In the genomic region with DNA sequence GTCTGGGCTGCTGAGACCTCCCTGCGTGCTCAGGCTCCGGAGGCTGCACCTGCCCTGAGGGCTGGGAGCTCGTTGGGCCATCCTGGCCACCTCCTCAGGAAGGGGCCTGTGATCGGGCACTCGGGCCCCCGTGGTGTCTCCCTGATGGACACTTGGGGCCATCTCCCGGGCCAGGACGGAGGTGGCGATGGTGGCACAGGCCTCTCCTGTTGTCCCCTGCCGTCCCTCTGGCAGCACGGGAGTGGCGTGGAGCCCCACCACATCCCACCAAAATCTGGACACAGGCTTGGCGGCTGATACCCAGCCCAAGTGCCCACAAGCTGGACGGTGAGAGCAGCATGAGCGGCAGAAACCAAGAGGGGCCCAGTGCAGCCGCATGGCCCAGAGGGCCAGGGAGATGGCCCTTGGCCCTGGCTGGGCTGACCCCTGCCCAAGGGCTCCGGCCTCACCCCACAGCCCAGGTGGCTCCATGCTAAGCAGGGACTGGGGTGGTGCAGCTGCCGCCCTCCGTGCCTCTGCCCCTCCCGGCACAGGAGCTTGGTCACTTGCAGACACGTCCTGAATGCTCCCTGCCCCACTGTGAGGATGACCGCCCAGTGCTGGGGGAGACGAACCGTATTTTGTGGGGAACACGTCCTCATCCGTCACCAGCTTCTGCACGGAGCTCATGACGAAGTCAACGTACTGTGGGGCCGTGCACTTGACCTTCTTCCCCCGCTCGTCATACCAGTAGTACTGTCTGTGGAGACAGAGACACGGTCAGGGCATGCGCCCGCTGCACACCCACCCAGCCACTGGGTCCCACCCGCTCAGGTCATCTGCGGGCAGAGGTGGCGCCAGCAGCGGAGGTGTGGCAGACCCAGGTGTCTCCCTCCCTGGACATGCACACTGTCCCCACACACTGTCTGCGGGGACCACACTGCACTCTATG, we compare ENCODE assay signal across 18 cellular contexts. TPM values are rescaled to one million over a fixed set of nuclear protein-coding genes. Genes with fewer than 3 reads are reported as not detected.
DNase-seq lines count a peak whose midpoint lies in the region; ATAC-seq, FAIRE-seq and TF ChIP-seq lines count a peak whose summit lies in the region.
"Had no signal": no experiment of that assay in that cellular context is flagged by ENCODE, and none has a peak within 500 bp of the region (broad histone marks: within the 10 kb centered on the region; RNA-seq: fewer than 3 reads in every experiment).

No MANE protein-coding gene starts in this region.

- H3K36me3 ChIP-seq in heart left ventricle (peaks cover 0 to 80% (median 66%) of the 10 kb centered on the region in 9 donors), kidney (ENCODE audit: control insufficient read depth in 1 of 2, insufficient read depth in 2 of 2, low read length in 2 of 2) (peaks cover 9 to 20% of the 10 kb centered on the region in 2 donors), ovary (no peaks in the 10 kb centered on the region), esophagus squamous epithelium (peaks cover 23 to 99% (median 25%) of the 10 kb centered on the region in 3 donors), ascending aorta (peaks cover 77 to 82% of the 10 kb centered on the region in 2 donors)

- TF ChIP-seq CTCF in heart left ventricle (IDR thresholded peaks at IDR 0.05): no peak
- no peak for TF ChIP-seq CTCF in kidney (IDR thresholded peaks at IDR 0.05; ENCODE audit: borderline replicate concordance, extremely low read depth, insufficient read depth)
- no peak for TF ChIP-seq CTCF in ovary (IDR thresholded peaks at IDR 0.05)
- no peak for TF ChIP-seq CTCF in esophagus squamous epithelium (IDR thresholded peaks at IDR 0.05)
- no peak for TF ChIP-seq CTCF in ascending aorta (IDR thresholded peaks at IDR 0.05)

- intact Hi-C loops in heart left ventricle (cut with DNase I) (no loop called here), kidney (cut with DNase I) (no loop called here), ovary (cut with DNase I) (no loop called here), esophagus squamous epithelium (cut with DNase I) (no loop called here), ascending aorta (cut with DNase I) (no loop called here)

- H3K27ac ChIP-seq in heart left ventricle: no peak overlapping the region
- no peak overlapping the region for H3K27ac ChIP-seq in kidney (ENCODE audit: low read depth in 2 of 2, low read length in 2 of 2)
- no peak overlapping the region for H3K27ac ChIP-seq in ovary
- no peak overlapping the region for H3K27ac ChIP-seq in esophagus squamous epithelium
- H3K27ac ChIP-seq in ascending aorta: no peak overlapping the region

- TF ChIP-seq EP300 in ovary (IDR thresholded peaks at IDR 0.05): no peak

- no peak overlapping the region for H3K4me3 ChIP-seq in heart left ventricle
- H3K4me3 ChIP-seq in kidney (ENCODE audit: low read length in 2 of 2): no peak overlapping the region
- H3K4me3 ChIP-seq in ovary: no peak overlapping the region
- no peak overlapping the region for H3K4me3 ChIP-seq in esophagus squamous epithelium
- H3K4me3 ChIP-seq in ascending aorta: no peak overlapping the region
- H3K4me3 ChIP-seq: K562, MG63 had no signal

- H3K27me3 ChIP-seq in heart left ventricle: no peaks in the 10 kb centered on the region
- H3K27me3 ChIP-seq in ovary: no peaks in the 10 kb centered on the region
- no peaks in the 10 kb centered on the region for H3K27me3 ChIP-seq in esophagus squamous epithelium
- H3K27me3 ChIP-seq in ascending aorta: no peaks in the 10 kb centered on the region
- H3K27me3 ChIP-seq: MG63 had no signal

- TF ChIP-seq POLR2A in heart left ventricle (IDR thresholded peaks at IDR 0.05) (no peak), ovary (IDR thresholded peaks at IDR 0.05) (no peak), esophagus squamous epithelium (IDR thresholded peaks at IDR 0.05) (no peak)

- H3K9me3 ChIP-seq in heart left ventricle (no peaks in the 10 kb centered on the region), kidney (ENCODE audit: control insufficient read depth in 1 of 2, low read length in 2 of 2) (no peaks in the 10 kb centered on the region), ovary (no peaks in the 10 kb centered on the region), esophagus squamous epithelium (no peaks in the 10 kb centered on the region), ascending aorta (no peaks in the 10 kb centered on the region)
- H3K9me3 ChIP-seq: MG63 had no signal

- H3K9ac ChIP-seq in kidney (ENCODE audit: low read length in 2 of 2): no peak overlapping the region

- H3K4me1 ChIP-seq in heart left ventricle (peaks cover 0 to 14% (median 0%) of the 10 kb centered on the region in 12 donors), kidney (ENCODE audit: control insufficient read depth in 1 of 2, insufficient read depth in 1 of 2, low read depth in 1 of 2, low read length in 2 of 2) (no peaks in the 10 kb centered on the region), ovary (ENCODE audit: insufficient read depth) (peaks cover 2% of the 10 kb centered on the region), esophagus squamous epithelium (peaks cover 0 to 12% (median 0%) of the 10 kb centered on the region in 3 donors), ascending aorta (no peaks in the 10 kb centered on the region)

- ATAC-seq in heart left ventricle (no peak), GM18861 (IDR thresholded peaks at IDR 0.05; ENCODE audit: unreplicated experiment) (no peak)
- ATAC-seq: K562 had no signal

- FAIRE-seq in kidney (lab: Jason Lieb, UNC): no peak
- FAIRE-seq: H54, K562 had no signal

- DNase-seq in heart left ventricle (peak in 3 of 5 donors; percentile 14 to 55 (median 19)), kidney (peak; percentile 75), ovary (peak in 4 of 5 donors; percentile 15 to 32 (median 16)), esophagus squamous epithelium (lab: John Stamatoyannopoulos, UW) (no peak), NCI-H2107 (lab: John Stamatoyannopoulos, UW) (no peak), ascending aorta (ENCODE audit: low spot score in 2 of 2) (no peak)
- DNase-seq: COR-L47, DMS79, NCI-H1417, NCI-H1694 treated with DMSO at 0.1 percent for 48 hours, NCI-H2081 treated with DMSO at 0.1 percent for 48 hours, NCI-H446, NCI-H526 treated with DMSO at 0.1 percent for 48 hours, SHP77 treated with DMSO at 0.1 percent for 48 hours had no signal

- WGBS in heart left ventricle, 4 donors: 93 to 96% (median 95%) methylated on average over 28 to 40 of the region's 40 CpGs
- 91 to 93% (median 92%) methylated on average over 27 to 40 of the region's 40 CpGs for WGBS in ovary, 3 donors
- 88 to 100% methylated on average over 1 to 12 of the region's 40 CpGs for WGBS in esophagus squamous epithelium, 2 donors

RNA-seq across cellular contexts. Expression of gene MOB2, which starts 15.6 kb away (rescaled TPM):
- total RNA-seq in heart left ventricle (10 to 100 TPM; 35.5 to 53.7 (median 44.7) TPM), kidney (51.7 TPM), ovary (10 to 100 TPM; 28.5 to 47.2 (median 31.3) TPM), esophagus squamous epithelium (10 to 100 TPM; 21.5 to 45.0 (median 30.1) TPM), ascending aorta (95.4 TPM)
- polyA plus RNA-seq in heart left ventricle (10 to 100 TPM; 27.4 to 61.1 TPM), kidney (ENCODE audit: insufficient read depth, low read depth, low replicate concordance) (50.7 TPM), ovary (10 to 100 TPM; 32.0 to 50.1 TPM)

Comparison
In these comparisons a context has a peak if more than half of its experiments do, and no peak if none do; other contexts are left out.
1. DNase-seq: peak in heart left ventricle (3 of 5), kidney (single experiment) and ovary (4 of 5); none in esophagus squamous epithelium (single experiment), NCI-H2107 (single experiment) and ascending aorta (0 of 2).